In genomic region chr12:130199536-130200390, GRCh38 we compare ENCODE assay signal across 31 cellular contexts. TPM values are rescaled to one million over a fixed set of nuclear protein-coding genes. Genes with fewer than 3 reads are reported as not detected.
"Had no signal": no experiment of that assay in that cellular context is flagged by ENCODE, and none has a peak within 500 bp of the region (broad histone marks: within the 10 kb centered on the region; RNA-seq: fewer than 3 reads in every experiment).

No MANE protein-coding gene starts in this region.

- H3K36me3 Mint-ChIP-seq: activated naive CD4-positive, alpha-beta T cell treated with anti-CD3 and anti-CD28 coated beads, Interleukin-2, amount 10 ng/mL, durations not matched to agents 7 days and 5 days; activated naive CD8-positive, alpha-beta T cell had no signal

- ATAC-seq: activated CD4-positive, alpha-beta T cell treated with anti-CD3 and anti-CD28 coated beads for 36 hours; activated CD4-positive, CD25-positive, alpha-beta regulatory T cell treated with anti-CD3 and anti-CD28 coated beads, Interleukin-2, amount 50 U/mL, for 24 hours; WTC11 had no signal

- H3K27me3 Mint-ChIP-seq: activated CD4-positive, alpha-beta T cell treated with anti-CD3 and anti-CD28 coated beads, Interleukin-2, amount 10 ng/mL, durations not matched to agents 7 days and 5 days; activated naive CD4-positive, alpha-beta T cell treated with anti-CD3 and anti-CD28 coated beads, Interleukin-2, amount 10 ng/mL, durations not matched to agents 7 days and 5 days had no signal

- H2AFZ ChIP-seq: PC-9 had no signal

- H3K4me3 Mint-ChIP-seq: activated CD4-positive, alpha-beta T cell treated with anti-CD3 and anti-CD28 coated beads for 36 hours; activated CD4-positive, alpha-beta T cell treated with anti-CD3 and anti-CD28 coated beads, Interleukin-2, amount 10 ng/mL, durations not matched to agents 7 days and 5 days; activated naive CD4-positive, alpha-beta T cell treated with anti-CD3 and anti-CD28 coated beads, Interleukin-2, amount 10 ng/mL, durations not matched to agents 7 days and 5 days; activated naive CD8-positive, alpha-beta T cell; WTC11 had no signal

- H3K4me3 ChIP-seq: PC-9 had no signal

- H3K27me3 ChIP-seq: brain microvascular endothelial cell had no signal

- H3K4me2 ChIP-seq: KMS-11, PC-9 had no signal

- H3K27ac Mint-ChIP-seq: activated CD4-positive, alpha-beta T cell treated with anti-CD3 and anti-CD28 coated beads for 36 hours; activated CD4-positive, alpha-beta T cell treated with anti-CD3 and anti-CD28 coated beads, Interleukin-2, amount 10 ng/mL, durations not matched to agents 7 days and 5 days; activated naive CD4-positive, alpha-beta T cell treated with anti-CD3 and anti-CD28 coated beads, Interleukin-2, amount 10 ng/mL, durations not matched to agents 7 days and 5 days; activated naive CD8-positive, alpha-beta T cell; WTC11 had no signal

- H3K27ac ChIP-seq: brain microvascular endothelial cell, KMS-11, PC-9, RWPE1 had no signal

- H3K36me3 ChIP-seq: brain microvascular endothelial cell had no signal

- H3K4me1 Mint-ChIP-seq: activated CD4-positive, alpha-beta T cell treated with anti-CD3 and anti-CD28 coated beads for 36 hours; activated CD4-positive, alpha-beta T cell treated with anti-CD3 and anti-CD28 coated beads, Interleukin-2, amount 10 ng/mL, durations not matched to agents 7 days and 5 days; activated naive CD4-positive, alpha-beta T cell treated with anti-CD3 and anti-CD28 coated beads, Interleukin-2, amount 10 ng/mL, durations not matched to agents 7 days and 5 days; WTC11 had no signal

- H3K9ac ChIP-seq: KMS-11 had no signal

- H3K9me3 Mint-ChIP-seq: activated CD4-positive, alpha-beta T cell treated with anti-CD3 and anti-CD28 coated beads, Interleukin-2, amount 10 ng/mL, durations not matched to agents 7 days and 5 days; activated naive CD4-positive, alpha-beta T cell treated with anti-CD3 and anti-CD28 coated beads, Interleukin-2, amount 10 ng/mL, durations not matched to agents 7 days and 5 days had no signal

- DNase-seq: activated CD4-positive, alpha-beta T cell treated with anti-CD3 and anti-CD28 coated beads for 36 hours; activated CD4-positive, alpha-beta T cell treated with anti-CD3 and anti-CD28 coated beads, Interleukin-2, amount 10 ng/mL, durations not matched to agents 7 days and 5 days; activated CD4-positive, alpha-beta T cell treated with anti-CD3 and anti-CD28 coated beads, Interleukin-2, amount 50 U/mL, for 48 hours; activated CD8-positive, alpha-beta memory T cell treated with anti-CD3 and anti-CD28 coated beads, Interleukin-2, amount 50 U/mL, for 48 hours; activated effector memory CD4-positive, alpha-beta T cell treated with Interleukin-2 at 50 U/mL for 16 hours; activated naive CD4-positive, alpha-beta T cell treated with anti-CD3 and anti-CD28 coated beads, Interleukin-2, amount 10 ng/mL, durations not matched to agents 7 days and 5 days; activated T-cell treated with anti-CD3 and anti-CD28 coated beads, Interleukin-2, amount 50 U/mL, for 48 hours; amniotic stem cell; brain microvascular endothelial cell; MM.1S; MV-4-11; NCI-H1092; NCI-H1436 treated with DMSO at 0.1 percent for 48 hours; NCI-H1694 treated with DMSO at 0.1 percent for 48 hours; NCI-H2029; NCI-H345; NCI-H524 treated with DMSO at 0.1 percent for 48 hours; PC-9; Right ventricle myocardium superior; SW 1271; T1000 had no signal

RNA-seq across cellular contexts. Expression of gene FZD10, which starts 37.5 kb away (rescaled TPM):
- total RNA-seq: activated CD4-positive, alpha-beta T cell treated with anti-CD3 and anti-CD28 coated beads for 36 hours; activated CD4-positive, alpha-beta T cell treated with anti-CD3 and anti-CD28 coated beads, Interleukin-2, amount 10 ng/mL, durations not matched to agents 7 days and 5 days; LHCN-M2; NCI-H460; OCI-LY7; PC-9; Right ventricle myocardium superior; T-helper 1 cell treated with Interleukin-12 subunit alpha and Interleukin-12 subunit beta and Interleukin-4 antibody, amounts not matched to agents 30 ng/mL and 1 ng/mL, for 36 hours; T-helper 2 cell treated with Interferon-gamma antibody and Interleukin-4, amounts not matched to agents 100 ng/mL and 5 ng/mL, for 36 hours had no signal
